ENCODE assay signal across 16 cellular contexts in the genomic region with DNA sequence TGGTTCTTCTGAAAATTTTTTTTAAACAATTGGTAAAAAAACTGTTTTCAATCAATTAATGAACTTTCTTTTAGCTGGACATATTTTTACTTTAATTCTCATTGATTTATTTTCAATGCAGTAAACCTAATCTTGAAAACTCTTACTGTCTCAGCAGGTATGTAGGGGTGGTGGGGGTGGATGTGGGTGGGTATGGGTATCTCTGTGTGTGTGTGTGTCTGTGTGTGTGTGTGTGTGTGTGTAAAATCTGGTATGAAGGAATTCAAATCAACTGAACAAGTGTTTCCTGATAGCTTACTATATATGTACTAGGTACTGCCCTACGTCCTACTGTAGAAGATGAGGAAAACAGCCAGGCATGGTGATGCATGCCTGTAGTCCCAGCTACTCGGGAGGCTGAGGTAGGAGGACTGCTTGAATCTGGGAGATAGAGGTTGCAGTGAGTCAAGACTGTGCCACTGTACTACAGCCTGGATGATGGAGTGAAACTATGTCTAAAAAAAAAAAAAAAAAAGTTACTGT.
A peak's percentile ranks its signal among the peaks of the same experiment; 100 is the strongest.
DNase-seq lines count a peak whose midpoint lies in the region; ATAC-seq and TF ChIP-seq lines count a peak whose summit lies in the region.
"Had no signal": no experiment of that assay in that cellular context is flagged by ENCODE, and none has a peak within 500 bp of the region (broad histone marks: within the 10 kb centered on the region; RNA-seq: fewer than 3 reads in every experiment).

No MANE protein-coding gene starts in this region.

- no peaks in the 10 kb centered on the region for H3K36me3 ChIP-seq in SK-N-MC (ENCODE audit: insufficient read depth, low read length)
- no peaks in the 10 kb centered on the region for H3K36me3 ChIP-seq in smooth muscle cell (ENCODE audit: low read depth)
- no peaks in the 10 kb centered on the region for H3K36me3 ChIP-seq in GM23338 (ENCODE audit: insufficient read depth)

- no peak for DNase-seq in activated T-cell treated with anti-CD3 and anti-CD28 coated beads, Interleukin-2, amount 50 U/mL, for 72 hours
- no peak for DNase-seq in activated T-cell treated with anti-CD3 and anti-CD28 coated beads, Interleukin-2, amount 50 U/mL, for 4 hours
- no peak for DNase-seq in SK-N-MC (ENCODE audit: low read depth, low spot score)
- DNase-seq in glutamatergic neuron: no peak
- DNase-seq in smooth muscle cell (lab: John Stamatoyannopoulos, UW; ENCODE audit: unreplicated experiment): no peak
- DNase-seq in NCI-H1930 (lab: John Stamatoyannopoulos, UW): no peak
- no peak for DNase-seq in GM23338 (ENCODE audit: low spot score)
- DNase-seq in COR-L47 (lab: John Stamatoyannopoulos, UW): no peak
- DNase-seq: 8988T; ACHN; Calu3; CD4-positive, CD25-positive, alpha-beta regulatory T cell; GOT3; H9 had no signal

- H3K4me1 Mint-ChIP-seq in activated T-cell treated with anti-CD3 and anti-CD28 coated beads, Interleukin-2, amount 50 U/mL, for 72 hours (ENCODE audit: low read depth): peaks cover 21% of the 10 kb centered on the region
- peaks cover 11% of the 10 kb centered on the region for H3K4me1 Mint-ChIP-seq in activated T-cell treated with anti-CD3 and anti-CD28 coated beads, Interleukin-2, amount 50 U/mL, for 4 hours (ENCODE audit: low read depth)
- H3K4me1 Mint-ChIP-seq in glutamatergic neuron (ENCODE audit: low read depth, unreplicated experiment) (peaks cover 34% of the 10 kb centered on the region), GM23338 (peaks cover 17% of the 10 kb centered on the region)

- no peak overlapping the region for H3K9ac ChIP-seq in SK-N-MC (ENCODE audit: insufficient read length)
- no peak overlapping the region for H3K9ac ChIP-seq in smooth muscle cell (ENCODE audit: low read depth)
- H3K9ac ChIP-seq: BLaER1 treated with 17β-estradiol and CSF1 and Interleukin-3, amounts not matched to agents 10 nM and 100 nM had no signal

- no peaks in the 10 kb centered on the region for H3K27me3 ChIP-seq in smooth muscle cell (ENCODE audit: low read depth)
- no peaks in the 10 kb centered on the region for H3K27me3 ChIP-seq in GM23338 (ENCODE audit: insufficient read depth)
- H3K27me3 ChIP-seq: BLaER1 treated with 17β-estradiol and CSF1 and Interleukin-3, amounts not matched to agents 10 nM and 100 nM had no signal

- H4K20me1 ChIP-seq in smooth muscle cell (ENCODE audit: low read depth) (peaks cover 57% of the 10 kb centered on the region), GM23338 (replicated peaks; ENCODE audit: insufficient read depth) (0 out of 2 replicates have a peak, but pooled peaks cover 3% of the 10 kb centered on the region)

- H3K9me3 ChIP-seq in SK-N-MC (ENCODE audit: low read depth, low read length): no peaks in the 10 kb centered on the region
- H3K9me3 ChIP-seq in smooth muscle cell (replicated peaks; ENCODE audit: low read depth): no peaks in the 10 kb centered on the region
- H3K9me3 ChIP-seq: BLaER1 treated with 17β-estradiol and CSF1 and Interleukin-3, amounts not matched to agents 10 nM and 100 nM had no signal

- peaks cover 97% of the 10 kb centered on the region for H3K79me2 ChIP-seq in smooth muscle cell (ENCODE audit: low read depth)
- H3K79me2 ChIP-seq in GM23338 (replicated peaks; ENCODE audit: insufficient read depth): peaks cover 49% of the 10 kb centered on the region

- H3K4me3 ChIP-seq in SK-N-MC (no peak overlapping the region), smooth muscle cell (no peak overlapping the region), GM23338 (no peak overlapping the region)
- H3K4me3 ChIP-seq: BLaER1 treated with 17β-estradiol and CSF1 and Interleukin-3, amounts not matched to agents 10 nM and 100 nM; GM12878 had no signal

- H3K9me2 ChIP-seq in GM23338 (ENCODE audit: insufficient read depth): no peaks in the 10 kb centered on the region

- H2AFZ ChIP-seq in smooth muscle cell (ENCODE audit: low read depth) (no peak overlapping the region), GM23338 (no peak overlapping the region)

- H3K9me3 Mint-ChIP-seq in activated T-cell treated with anti-CD3 and anti-CD28 coated beads, Interleukin-2, amount 50 U/mL, for 72 hours: no peaks in the 10 kb centered on the region
- H3K9me3 Mint-ChIP-seq in activated T-cell treated with anti-CD3 and anti-CD28 coated beads, Interleukin-2, amount 50 U/mL, for 4 hours: no peaks in the 10 kb centered on the region
- peaks cover 10% of the 10 kb centered on the region for H3K9me3 Mint-ChIP-seq in glutamatergic neuron (ENCODE audit: unreplicated experiment)
- H3K9me3 Mint-ChIP-seq in GM23338: no peaks in the 10 kb centered on the region
- H3K9me3 Mint-ChIP-seq: CD4-positive, CD25-positive, alpha-beta regulatory T cell; H9 had no signal

- H3K27ac ChIP-seq in SK-N-MC: peak overlapping the region; percentile 62; the same call in 1 of the 2 replicates
- H3K27ac ChIP-seq in smooth muscle cell (ENCODE audit: low read depth): no peak overlapping the region
- H3K27ac ChIP-seq in GM23338 (ENCODE audit: low read depth): no peak overlapping the region
- H3K27ac ChIP-seq: BLaER1 treated with 17β-estradiol and CSF1 and Interleukin-3, amounts not matched to agents 10 nM and 100 nM had no signal

- peaks cover 6% of the 10 kb centered on the region for H3K4me1 ChIP-seq in smooth muscle cell (ENCODE audit: low read depth)
- peaks cover 21% of the 10 kb centered on the region for H3K4me1 ChIP-seq in GM23338 (ENCODE audit: insufficient read depth)

- TF ChIP-seq CTCF in glutamatergic neuron (IDR thresholded peaks at IDR 0.05; ENCODE audit: partially characterized antibody, unreplicated experiment): no peak
- no peak for TF ChIP-seq CTCF in smooth muscle cell (IDR thresholded peaks at IDR 0.05; ENCODE audit: borderline replicate concordance, insufficient read depth, poor library complexity, severe bottlenecking)
- no peak for TF ChIP-seq CTCF in GM23338 (conservative IDR thresholded peaks at IDR 0.05; ENCODE audit: low read depth in 2 of 2)

- peak overlapping the region; percentile 68 for H3K27ac Mint-ChIP-seq in activated T-cell treated with anti-CD3 and anti-CD28 coated beads, Interleukin-2, amount 50 U/mL, for 72 hours
- H3K27ac Mint-ChIP-seq in glutamatergic neuron (ENCODE audit: unreplicated experiment) (peak overlapping the region; percentile 96), GM23338 (no peak overlapping the region)
- H3K27ac Mint-ChIP-seq: CD4-positive, CD25-positive, alpha-beta regulatory T cell had no signal

- peak overlapping the region in 1 of 2 donors; percentile 68 for H3K4me3 Mint-ChIP-seq in activated T-cell treated with anti-CD3 and anti-CD28 coated beads, Interleukin-2, amount 50 U/mL, for 72 hours
- H3K4me3 Mint-ChIP-seq in activated T-cell treated with anti-CD3 and anti-CD28 coated beads, Interleukin-2, amount 50 U/mL, for 4 hours: no peak overlapping the region
- H3K4me3 Mint-ChIP-seq in glutamatergic neuron (ENCODE audit: unreplicated experiment): peak overlapping the region; percentile 43
- no peak overlapping the region for H3K4me3 Mint-ChIP-seq in GM23338
- H3K4me3 Mint-ChIP-seq: CD4-positive, CD25-positive, alpha-beta regulatory T cell; H9 had no signal

- H3K4me2 ChIP-seq in smooth muscle cell: peak overlapping the region; percentile 52
- no peak overlapping the region for H3K4me2 ChIP-seq in GM23338
- H3K4me2 ChIP-seq: BLaER1 treated with 17β-estradiol and CSF1 and Interleukin-3, amounts not matched to agents 10 nM and 100 nM had no signal

- ATAC-seq in activated T-cell treated with anti-CD3 and anti-CD28 coated beads, Interleukin-2, amount 50 U/mL, for 72 hours (replicated peaks in 1 of 2): no peak
- no peak for ATAC-seq in activated T-cell treated with anti-CD3 and anti-CD28 coated beads, Interleukin-2, amount 50 U/mL, for 4 hours
- ATAC-seq in GM23338: no peak
- ATAC-seq: GM12878 had no signal

- H3F3A ChIP-seq in smooth muscle cell (ENCODE audit: low read depth) (peaks cover 2% of the 10 kb centered on the region), GM23338 (replicated peaks; ENCODE audit: low read depth) (no peaks in the 10 kb centered on the region)

- H3K36me3 Mint-ChIP-seq in activated T-cell treated with anti-CD3 and anti-CD28 coated beads, Interleukin-2, amount 50 U/mL, for 72 hours (ENCODE audit: insufficient read depth in 2 of 2): peaks cover 0 to 2% of the 10 kb centered on the region in 2 donors
- peaks cover 18% of the 10 kb centered on the region for H3K36me3 Mint-ChIP-seq in activated T-cell treated with anti-CD3 and anti-CD28 coated beads, Interleukin-2, amount 50 U/mL, for 4 hours (ENCODE audit: insufficient read depth)
- H3K36me3 Mint-ChIP-seq in glutamatergic neuron (ENCODE audit: unreplicated experiment): no peaks in the 10 kb centered on the region
- H3K36me3 Mint-ChIP-seq in GM23338 (ENCODE audit: low read depth): no peaks in the 10 kb centered on the region; the same call in 2 of the 3 replicates

- no peaks in the 10 kb centered on the region for H3K27me3 Mint-ChIP-seq in activated T-cell treated with anti-CD3 and anti-CD28 coated beads, Interleukin-2, amount 50 U/mL, for 72 hours (ENCODE audit: low read depth)
- H3K27me3 Mint-ChIP-seq in activated T-cell treated with anti-CD3 and anti-CD28 coated beads, Interleukin-2, amount 50 U/mL, for 4 hours (ENCODE audit: low read depth): no peaks in the 10 kb centered on the region
- H3K27me3 Mint-ChIP-seq in glutamatergic neuron (ENCODE audit: unreplicated experiment) (peaks cover 3% of the 10 kb centered on the region), GM23338 (ENCODE audit: insufficient read depth, low read depth, poor library complexity) (no peaks in the 10 kb centered on the region)
- H3K27me3 Mint-ChIP-seq: CD4-positive, CD25-positive, alpha-beta regulatory T cell had no signal

- WGBS in smooth muscle cell (ENCODE audit: low lambda C conversion rate): 95% methylated on average over 2 of the region's 2 CpGs
